In the genomic region with DNA sequence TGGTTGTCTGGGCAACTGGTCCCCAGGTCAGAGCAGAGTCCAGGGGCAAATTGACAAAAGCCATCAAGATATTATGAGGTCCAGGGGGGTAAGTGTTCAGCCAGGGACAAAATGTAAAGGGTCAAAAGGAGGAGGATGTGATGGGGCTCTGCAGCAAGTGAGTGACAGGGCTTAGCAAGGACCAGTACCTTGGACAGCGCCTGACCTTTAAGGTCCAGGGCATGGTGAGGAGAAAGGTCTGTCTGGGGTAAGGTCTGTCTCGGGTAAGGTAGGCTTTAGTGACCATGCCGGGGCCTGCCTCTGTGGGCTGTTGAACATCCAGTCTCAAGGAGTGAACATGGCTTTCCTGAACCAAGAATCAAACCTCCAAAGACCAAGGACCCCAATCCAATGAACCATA, we compare ENCODE assay signal across 1 cellular context.
A peak's percentile ranks its signal among the peaks of the same experiment; 100 is the strongest.
TF ChIP-seq lines count a peak whose summit lies in the region.

No MANE protein-coding gene starts in this region.

TF ChIP-seq in HepG2, 621 proteins besides CTCF, POLR2A, EP300 and RAD21 (continued from another document and continues in another):
- TF ChIP-seq HINFP (CRISPR knock-in tag; IDR thresholded peaks at IDR 0.05; ENCODE audit: low read depth) (no peak), KAT2B (IDR thresholded peaks at IDR 0.05; ENCODE audit: borderline replicate concordance, low read depth, low read length) (no peak), ZSCAN12 (CRISPR knock-in tag; IDR thresholded peaks at IDR 0.05) (no peak), ZNF20 (CRISPR knock-in tag; IDR thresholded peaks at IDR 0.05) (no peak), MAFK (conservative IDR thresholded peaks at IDR 0.05 in 1 of 2, IDR thresholded peaks at IDR 0.05 in 1 of 2; ENCODE audit: low read length in 2 of 2) (no peak), DRAP1 (CRISPR knock-in tag; IDR thresholded peaks at IDR 0.05) (peak; percentile 25; the same call in 1 of the 2 replicates), SMAD1 (CRISPR knock-in tag; IDR thresholded peaks at IDR 0.05; ENCODE audit: borderline replicate concordance, low read depth) (no peak), ZNF678 (CRISPR knock-in tag; IDR thresholded peaks at IDR 0.05) (no peak), ZNF460 (CRISPR knock-in tag; IDR thresholded peaks at IDR 0.05; ENCODE audit: borderline replicate concordance) (no peak), RBFOX2 (IDR thresholded peaks at IDR 0.05; ENCODE audit: low read depth, low read length) (no peak), ETV6 (CRISPR knock-in tag; conservative IDR thresholded peaks at IDR 0.05) (no peak), ZNF10 (CRISPR knock-in tag; IDR thresholded peaks at IDR 0.05; ENCODE audit: borderline replicate concordance, low read depth) (no peak), ZNF577 (CRISPR knock-in tag; IDR thresholded peaks at IDR 0.05; ENCODE audit: borderline replicate concordance, low read depth) (no peak), ZSCAN22 (CRISPR knock-in tag; IDR thresholded peaks at IDR 0.05) (no peak), PRMT3 (CRISPR knock-in tag; IDR thresholded peaks at IDR 0.05; ENCODE audit: borderline replicate concordance, low read depth) (no peak), BCL6 (CRISPR knock-in tag; IDR thresholded peaks at IDR 0.05) (no peak), SAFB2 (CRISPR knock-in tag; IDR thresholded peaks at IDR 0.05; ENCODE audit: borderline replicate concordance, low read depth) (no peak), SOX13 (IDR thresholded peaks at IDR 0.05) (no peak), SOX13 (CRISPR knock-in tag; conservative IDR thresholded peaks at IDR 0.05 in 1 of 2, IDR thresholded peaks at IDR 0.05 in 1 of 2) (no peak), ZNF572 (CRISPR knock-in tag; IDR thresholded peaks at IDR 0.05) (no peak), ZNF260 (CRISPR knock-in tag; IDR thresholded peaks at IDR 0.05; ENCODE audit: borderline replicate concordance, low read depth) (no peak), ATF7 (IDR thresholded peaks at IDR 0.05) (no peak), ATF7 (CRISPR knock-in tag; IDR thresholded peaks at IDR 0.05) (no peak), FOXC1 (CRISPR knock-in tag; IDR thresholded peaks at IDR 0.05; ENCODE audit: borderline replicate concordance) (no peak), MAFF (IDR thresholded peaks at IDR 0.05; ENCODE audit: low read depth, low read length) (no peak), NFAT5 (CRISPR knock-in tag; IDR thresholded peaks at IDR 0.05) (0 out of 2 replicates have a peak, but pooled peaks have one; percentile 42), ZNF570 (CRISPR knock-in tag; IDR thresholded peaks at IDR 0.05; ENCODE audit: borderline replicate concordance) (no peak), MXD4 (CRISPR knock-in tag; IDR thresholded peaks at IDR 0.05) (no peak), AHDC1 (CRISPR knock-in tag; IDR thresholded peaks at IDR 0.05; ENCODE audit: borderline replicate concordance) (no peak), ZSCAN20 (CRISPR knock-in tag; IDR thresholded peaks at IDR 0.05; ENCODE audit: borderline replicate concordance) (no peak), HNRNPUL1 (IDR thresholded peaks at IDR 0.05; ENCODE audit: low read depth, low read length) (no peak)
- TF ChIP-seq, protein P1, sequence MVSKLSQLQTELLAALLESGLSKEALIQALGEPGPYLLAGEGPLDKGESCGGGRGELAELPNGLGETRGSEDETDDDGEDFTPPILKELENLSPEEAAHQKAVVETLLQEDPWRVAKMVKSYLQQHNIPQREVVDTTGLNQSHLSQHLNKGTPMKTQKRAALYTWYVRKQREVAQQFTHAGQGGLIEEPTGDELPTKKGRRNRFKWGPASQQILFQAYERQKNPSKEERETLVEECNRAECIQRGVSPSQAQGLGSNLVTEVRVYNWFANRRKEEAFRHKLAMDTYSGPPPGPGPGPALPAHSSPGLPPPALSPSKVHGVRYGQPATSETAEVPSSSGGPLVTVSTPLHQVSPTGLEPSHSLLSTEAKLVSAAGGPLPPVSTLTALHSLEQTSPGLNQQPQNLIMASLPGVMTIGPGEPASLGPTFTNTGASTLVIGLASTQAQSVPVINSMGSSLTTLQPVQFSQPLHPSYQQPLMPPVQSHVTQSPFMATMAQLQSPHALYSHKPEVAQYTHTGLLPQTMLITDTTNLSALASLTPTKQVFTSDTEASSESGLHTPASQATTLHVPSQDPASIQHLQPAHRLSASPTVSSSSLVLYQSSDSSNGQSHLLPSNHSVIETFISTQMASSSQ (IDR thresholded peaks at IDR 0.05; ENCODE audit: low read depth), result no peak
- TF ChIP-seq, protein P1 (CRISPR knock-in tag; IDR thresholded peaks at IDR 0.05; ENCODE audit: borderline replicate concordance), result no peak
- TF ChIP-seq, protein P2, sequence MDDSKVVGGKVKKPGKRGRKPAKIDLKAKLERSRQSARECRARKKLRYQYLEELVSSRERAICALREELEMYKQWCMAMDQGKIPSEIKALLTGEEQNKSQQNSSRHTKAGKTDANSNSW (CRISPR knock-in tag; IDR thresholded peaks at IDR 0.05; ENCODE audit: borderline replicate concordance), result no peak
- TF ChIP-seq, protein P3, sequence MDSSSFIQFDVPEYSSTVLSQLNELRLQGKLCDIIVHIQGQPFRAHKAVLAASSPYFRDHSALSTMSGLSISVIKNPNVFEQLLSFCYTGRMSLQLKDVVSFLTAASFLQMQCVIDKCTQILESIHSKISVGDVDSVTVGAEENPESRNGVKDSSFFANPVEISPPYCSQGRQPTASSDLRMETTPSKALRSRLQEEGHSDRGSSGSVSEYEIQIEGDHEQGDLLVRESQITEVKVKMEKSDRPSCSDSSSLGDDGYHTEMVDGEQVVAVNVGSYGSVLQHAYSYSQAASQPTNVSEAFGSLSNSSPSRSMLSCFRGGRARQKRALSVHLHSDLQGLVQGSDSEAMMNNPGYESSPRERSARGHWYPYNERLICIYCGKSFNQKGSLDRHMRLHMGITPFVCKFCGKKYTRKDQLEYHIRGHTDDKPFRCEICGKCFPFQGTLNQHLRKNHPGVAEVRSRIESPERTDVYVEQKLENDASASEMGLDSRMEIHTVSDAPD (CRISPR knock-in tag; IDR thresholded peaks at IDR 0.05), result no peak
- TF ChIP-seq, protein P4, sequence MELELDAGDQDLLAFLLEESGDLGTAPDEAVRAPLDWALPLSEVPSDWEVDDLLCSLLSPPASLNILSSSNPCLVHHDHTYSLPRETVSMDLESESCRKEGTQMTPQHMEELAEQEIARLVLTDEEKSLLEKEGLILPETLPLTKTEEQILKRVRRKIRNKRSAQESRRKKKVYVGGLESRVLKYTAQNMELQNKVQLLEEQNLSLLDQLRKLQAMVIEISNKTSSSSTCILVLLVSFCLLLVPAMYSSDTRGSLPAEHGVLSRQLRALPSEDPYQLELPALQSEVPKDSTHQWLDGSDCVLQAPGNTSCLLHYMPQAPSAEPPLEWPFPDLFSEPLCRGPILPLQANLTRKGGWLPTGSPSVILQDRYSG (CRISPR knock-in tag; IDR thresholded peaks at IDR 0.05), result no peak
- TF ChIP-seq, protein P5, sequence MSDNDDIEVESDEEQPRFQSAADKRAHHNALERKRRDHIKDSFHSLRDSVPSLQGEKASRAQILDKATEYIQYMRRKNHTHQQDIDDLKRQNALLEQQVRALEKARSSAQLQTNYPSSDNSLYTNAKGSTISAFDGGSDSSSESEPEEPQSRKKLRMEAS (IDR thresholded peaks at IDR 0.05), result no peak
- TF ChIP-seq, protein P6, sequence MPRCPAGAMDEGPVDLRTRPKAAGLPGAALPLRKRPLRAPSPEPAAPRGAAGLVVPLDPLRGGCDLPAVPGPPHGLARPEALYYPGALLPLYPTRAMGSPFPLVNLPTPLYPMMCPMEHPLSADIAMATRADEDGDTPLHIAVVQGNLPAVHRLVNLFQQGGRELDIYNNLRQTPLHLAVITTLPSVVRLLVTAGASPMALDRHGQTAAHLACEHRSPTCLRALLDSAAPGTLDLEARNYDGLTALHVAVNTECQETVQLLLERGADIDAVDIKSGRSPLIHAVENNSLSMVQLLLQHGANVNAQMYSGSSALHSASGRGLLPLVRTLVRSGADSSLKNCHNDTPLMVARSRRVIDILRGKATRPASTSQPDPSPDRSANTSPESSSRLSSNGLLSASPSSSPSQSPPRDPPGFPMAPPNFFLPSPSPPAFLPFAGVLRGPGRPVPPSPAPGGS (CRISPR knock-in tag; IDR thresholded peaks at IDR 0.05), result no peak
